Comparison of ENCODE assay signal across 1 cellular context in the genomic region with DNA sequence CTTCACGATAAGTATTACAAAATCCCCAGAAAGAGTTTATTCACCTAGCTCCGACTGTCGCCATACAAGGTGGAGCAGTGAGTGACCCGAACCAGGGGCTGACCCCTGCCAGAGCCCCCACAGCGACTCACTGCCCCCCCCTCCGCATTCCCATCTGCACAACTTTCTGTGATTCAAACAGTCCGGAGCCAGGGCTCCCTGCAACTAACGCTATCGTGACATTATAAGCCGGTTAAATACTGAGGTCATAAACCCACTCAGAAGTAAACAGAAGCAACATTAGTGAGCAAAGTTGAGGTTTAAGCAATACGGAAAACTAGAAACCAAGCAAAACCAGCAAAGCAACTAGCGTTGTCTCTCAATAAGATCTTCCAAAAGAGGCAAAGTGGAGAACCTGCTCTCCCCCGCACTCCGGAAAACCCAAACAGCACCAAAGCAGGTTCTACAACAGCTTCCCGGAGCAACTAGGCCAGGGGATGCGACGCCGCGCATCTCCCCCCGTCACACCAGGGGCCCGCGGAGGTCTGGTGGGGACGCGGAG.
TF ChIP-seq lines count a peak whose summit lies in the region.

No MANE protein-coding gene starts in this region.

TF ChIP-seq in K562, 482 proteins besides CTCF, POLR2A, EP300 and RAD21 (continued from another document and continues in another):
- TF ChIP-seq, protein P1, sequence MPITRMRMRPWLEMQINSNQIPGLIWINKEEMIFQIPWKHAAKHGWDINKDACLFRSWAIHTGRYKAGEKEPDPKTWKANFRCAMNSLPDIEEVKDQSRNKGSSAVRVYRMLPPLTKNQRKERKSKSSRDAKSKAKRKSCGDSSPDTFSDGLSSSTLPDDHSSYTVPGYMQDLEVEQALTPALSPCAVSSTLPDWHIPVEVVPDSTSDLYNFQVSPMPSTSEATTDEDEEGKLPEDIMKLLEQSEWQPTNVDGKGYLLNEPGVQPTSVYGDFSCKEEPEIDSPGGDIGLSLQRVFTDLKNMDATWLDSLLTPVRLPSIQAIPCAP (CRISPR knock-in tag; IDR thresholded peaks at IDR 0.05; ENCODE audit: borderline replicate concordance), result no peak; the same call in 1 of the 2 replicates
- TF ChIP-seq SMAD4 (CRISPR knock-in tag; conservative IDR thresholded peaks at IDR 0.05), result no peak
- TF ChIP-seq RBM22 (IDR thresholded peaks at IDR 0.05; ENCODE audit: low read depth, low read length, poor library complexity, severe bottlenecking), result no peak
- TF ChIP-seq PYGO2 (tag; IDR thresholded peaks at IDR 0.05), result no peak
- 0 out of 2 replicates have a peak, but pooled peaks have one; percentile 17 for TF ChIP-seq ZNF668 (CRISPR knock-in tag; IDR thresholded peaks at IDR 0.05)
- TF ChIP-seq, protein P2, sequence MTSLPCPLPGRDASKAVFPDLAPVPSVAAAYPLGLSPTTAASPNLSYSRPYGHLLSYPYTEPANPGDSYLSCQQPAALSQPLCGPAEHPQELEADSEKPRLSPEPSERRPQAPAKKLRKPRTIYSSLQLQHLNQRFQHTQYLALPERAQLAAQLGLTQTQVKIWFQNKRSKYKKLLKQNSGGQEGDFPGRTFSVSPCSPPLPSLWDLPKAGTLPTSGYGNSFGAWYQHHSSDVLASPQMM (CRISPR knock-in tag; IDR thresholded peaks at IDR 0.05), result no peak
- no peak for TF ChIP-seq ILK (tag; IDR thresholded peaks at IDR 0.05; ENCODE audit: borderline replicate concordance, low read depth)
- no peak for TF ChIP-seq ZNF165 (CRISPR knock-in tag; IDR thresholded peaks at IDR 0.05; ENCODE audit: borderline replicate concordance)
- TF ChIP-seq U2AF2 (optimal IDR thresholded peaks at IDR 0.05; ENCODE audit: low read depth, low read length), result no peak
- no peak for TF ChIP-seq PCBP1 (IDR thresholded peaks at IDR 0.05; ENCODE audit: low read depth, low read length, poor library complexity, severe bottlenecking)
- TF ChIP-seq MED1 (CRISPR knock-in tag; IDR thresholded peaks at IDR 0.05; ENCODE audit: borderline replicate concordance), result no peak
- TF ChIP-seq, protein P3, sequence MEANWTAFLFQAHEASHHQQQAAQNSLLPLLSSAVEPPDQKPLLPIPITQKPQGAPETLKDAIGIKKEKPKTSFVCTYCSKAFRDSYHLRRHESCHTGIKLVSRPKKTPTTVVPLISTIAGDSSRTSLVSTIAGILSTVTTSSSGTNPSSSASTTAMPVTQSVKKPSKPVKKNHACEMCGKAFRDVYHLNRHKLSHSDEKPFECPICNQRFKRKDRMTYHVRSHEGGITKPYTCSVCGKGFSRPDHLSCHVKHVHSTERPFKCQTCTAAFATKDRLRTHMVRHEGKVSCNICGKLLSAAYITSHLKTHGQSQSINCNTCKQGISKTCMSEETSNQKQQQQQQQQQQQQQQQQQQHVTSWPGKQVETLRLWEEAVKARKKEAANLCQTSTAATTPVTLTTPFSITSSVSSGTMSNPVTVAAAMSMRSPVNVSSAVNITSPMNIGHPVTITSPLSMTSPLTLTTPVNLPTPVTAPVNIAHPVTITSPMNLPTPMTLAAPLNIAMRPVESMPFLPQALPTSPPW (CRISPR knock-in tag; IDR thresholded peaks at IDR 0.05), result no peak
- TF ChIP-seq, protein P4, sequence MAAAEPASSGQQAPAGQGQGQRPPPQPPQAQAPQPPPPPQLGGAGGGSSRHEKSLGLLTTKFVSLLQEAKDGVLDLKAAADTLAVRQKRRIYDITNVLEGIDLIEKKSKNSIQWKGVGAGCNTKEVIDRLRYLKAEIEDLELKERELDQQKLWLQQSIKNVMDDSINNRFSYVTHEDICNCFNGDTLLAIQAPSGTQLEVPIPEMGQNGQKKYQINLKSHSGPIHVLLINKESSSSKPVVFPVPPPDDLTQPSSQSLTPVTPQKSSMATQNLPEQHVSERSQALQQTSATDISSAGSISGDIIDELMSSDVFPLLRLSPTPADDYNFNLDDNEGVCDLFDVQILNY (CRISPR knock-in tag; IDR thresholded peaks at IDR 0.05), result no peak
- TF ChIP-seq CXXC5 (CRISPR knock-in tag; IDR thresholded peaks at IDR 0.05), result no peak
- TF ChIP-seq HNRNPLL (IDR thresholded peaks at IDR 0.05; ENCODE audit: low read depth, low read length, poor library complexity, severe bottlenecking), result peak; percentile 52
- TF ChIP-seq, protein P5, sequence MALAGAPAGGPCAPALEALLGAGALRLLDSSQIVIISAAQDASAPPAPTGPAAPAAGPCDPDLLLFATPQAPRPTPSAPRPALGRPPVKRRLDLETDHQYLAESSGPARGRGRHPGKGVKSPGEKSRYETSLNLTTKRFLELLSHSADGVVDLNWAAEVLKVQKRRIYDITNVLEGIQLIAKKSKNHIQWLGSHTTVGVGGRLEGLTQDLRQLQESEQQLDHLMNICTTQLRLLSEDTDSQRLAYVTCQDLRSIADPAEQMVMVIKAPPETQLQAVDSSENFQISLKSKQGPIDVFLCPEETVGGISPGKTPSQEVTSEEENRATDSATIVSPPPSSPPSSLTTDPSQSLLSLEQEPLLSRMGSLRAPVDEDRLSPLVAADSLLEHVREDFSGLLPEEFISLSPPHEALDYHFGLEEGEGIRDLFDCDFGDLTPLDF (CRISPR knock-in tag; IDR thresholded peaks at IDR 0.05), result no peak
- TF ChIP-seq MCM7 (IDR thresholded peaks at IDR 0.05), result no peak
- TF ChIP-seq, protein P6, sequence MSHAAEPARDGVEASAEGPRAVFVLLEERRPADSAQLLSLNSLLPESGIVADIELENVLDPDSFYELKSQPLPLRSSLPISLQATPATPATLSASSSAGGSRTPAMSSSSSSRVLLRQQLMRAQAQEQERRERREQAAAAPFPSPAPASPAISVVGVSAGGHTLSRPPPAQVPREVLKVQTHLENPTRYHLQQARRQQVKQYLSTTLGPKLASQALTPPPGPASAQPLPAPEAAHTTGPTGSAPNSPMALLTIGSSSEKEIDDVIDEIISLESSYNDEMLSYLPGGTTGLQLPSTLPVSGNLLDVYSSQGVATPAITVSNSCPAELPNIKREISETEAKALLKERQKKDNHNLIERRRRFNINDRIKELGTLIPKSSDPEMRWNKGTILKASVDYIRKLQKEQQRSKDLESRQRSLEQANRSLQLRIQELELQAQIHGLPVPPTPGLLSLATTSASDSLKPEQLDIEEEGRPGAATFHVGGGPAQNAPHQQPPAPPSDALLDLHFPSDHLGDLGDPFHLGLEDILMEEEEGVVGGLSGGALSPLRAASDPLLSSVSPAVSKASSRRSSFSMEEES (CRISPR knock-in tag; IDR thresholded peaks at IDR 0.05), result no peak
- TF ChIP-seq, protein P7, sequence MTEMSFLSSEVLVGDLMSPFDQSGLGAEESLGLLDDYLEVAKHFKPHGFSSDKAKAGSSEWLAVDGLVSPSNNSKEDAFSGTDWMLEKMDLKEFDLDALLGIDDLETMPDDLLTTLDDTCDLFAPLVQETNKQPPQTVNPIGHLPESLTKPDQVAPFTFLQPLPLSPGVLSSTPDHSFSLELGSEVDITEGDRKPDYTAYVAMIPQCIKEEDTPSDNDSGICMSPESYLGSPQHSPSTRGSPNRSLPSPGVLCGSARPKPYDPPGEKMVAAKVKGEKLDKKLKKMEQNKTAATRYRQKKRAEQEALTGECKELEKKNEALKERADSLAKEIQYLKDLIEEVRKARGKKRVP (CRISPR knock-in tag; IDR thresholded peaks at IDR 0.05), result no peak
- TF ChIP-seq RAD51 (IDR thresholded peaks at IDR 0.05; ENCODE audit: borderline replicate concordance, low read depth), result peak; percentile 29; the same call in 1 of the 2 replicates
- TF ChIP-seq SAP30 (IDR thresholded peaks at IDR 0.05; ENCODE audit: borderline replicate concordance, insufficient read depth, low read depth, low read length, poor library complexity, severe bottlenecking), result no peak
- TF ChIP-seq, protein P8, sequence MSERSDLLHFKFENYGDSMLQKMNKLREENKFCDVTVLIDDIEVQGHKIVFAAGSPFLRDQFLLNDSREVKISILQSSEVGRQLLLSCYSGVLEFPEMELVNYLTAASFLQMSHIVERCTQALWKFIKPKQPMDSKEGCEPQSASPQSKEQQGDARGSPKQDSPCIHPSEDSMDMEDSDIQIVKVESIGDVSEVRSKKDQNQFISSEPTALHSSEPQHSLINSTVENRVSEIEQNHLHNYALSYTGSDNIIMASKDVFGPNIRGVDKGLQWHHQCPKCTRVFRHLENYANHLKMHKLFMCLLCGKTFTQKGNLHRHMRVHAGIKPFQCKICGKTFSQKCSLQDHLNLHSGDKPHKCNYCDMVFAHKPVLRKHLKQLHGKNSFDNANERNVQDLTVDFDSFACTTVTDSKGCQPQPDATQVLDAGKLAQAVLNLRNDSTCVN (CRISPR knock-in tag; IDR thresholded peaks at IDR 0.05), result no peak
- TF ChIP-seq, protein P9, sequence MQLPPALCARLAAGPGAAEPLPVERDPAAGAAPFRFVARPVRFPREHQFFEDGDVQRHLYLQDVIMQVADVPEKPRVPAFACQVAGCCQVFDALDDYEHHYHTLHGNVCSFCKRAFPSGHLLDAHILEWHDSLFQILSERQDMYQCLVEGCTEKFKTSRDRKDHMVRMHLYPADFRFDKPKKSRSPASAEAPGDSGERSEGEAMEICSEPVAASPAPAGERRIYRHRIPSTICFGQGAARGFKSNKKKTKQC (CRISPR knock-in tag; IDR thresholded peaks at IDR 0.05), result peak; percentile 23; the same call in 1 of the 2 replicates
- no peak for TF ChIP-seq HOXB6 (CRISPR knock-in tag; IDR thresholded peaks at IDR 0.05; ENCODE audit: borderline replicate concordance)
- no peak for TF ChIP-seq ZNF583 (CRISPR knock-in tag; IDR thresholded peaks at IDR 0.05)
- no peak for TF ChIP-seq SP1 (CRISPR knock-in tag; IDR thresholded peaks at IDR 0.05)
- TF ChIP-seq KLF6 (CRISPR knock-in tag; IDR thresholded peaks at IDR 0.05; ENCODE audit: borderline replicate concordance), result no peak
- TF ChIP-seq, protein P10, sequence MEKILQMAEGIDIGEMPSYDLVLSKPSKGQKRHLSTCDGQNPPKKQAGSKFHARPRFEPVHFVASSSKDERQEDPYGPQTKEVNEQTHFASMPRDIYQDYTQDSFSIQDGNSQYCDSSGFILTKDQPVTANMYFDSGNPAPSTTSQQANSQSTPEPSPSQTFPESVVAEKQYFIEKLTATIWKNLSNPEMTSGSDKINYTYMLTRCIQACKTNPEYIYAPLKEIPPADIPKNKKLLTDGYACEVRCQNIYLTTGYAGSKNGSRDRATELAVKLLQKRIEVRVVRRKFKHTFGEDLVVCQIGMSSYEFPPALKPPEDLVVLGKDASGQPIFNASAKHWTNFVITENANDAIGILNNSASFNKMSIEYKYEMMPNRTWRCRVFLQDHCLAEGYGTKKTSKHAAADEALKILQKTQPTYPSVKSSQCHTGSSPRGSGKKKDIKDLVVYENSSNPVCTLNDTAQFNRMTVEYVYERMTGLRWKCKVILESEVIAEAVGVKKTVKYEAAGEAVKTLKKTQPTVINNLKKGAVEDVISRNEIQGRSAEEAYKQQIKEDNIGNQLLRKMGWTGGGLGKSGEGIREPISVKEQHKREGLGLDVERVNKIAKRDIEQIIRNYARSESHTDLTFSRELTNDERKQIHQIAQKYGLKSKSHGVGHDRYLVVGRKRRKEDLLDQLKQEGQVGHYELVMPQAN (IDR thresholded peaks at IDR 0.05; ENCODE audit: borderline replicate concordance), result peak; percentile 72; the same call in 1 of the 2 replicates
- TF ChIP-seq ETS2 (tag; IDR thresholded peaks at IDR 0.05; ENCODE audit: borderline replicate concordance, poor library complexity, severe bottlenecking), result no peak
- TF ChIP-seq CBFA2T2 (conservative IDR thresholded peaks at IDR 0.05), result no peak
- TF ChIP-seq FUS (optimal IDR thresholded peaks at IDR 0.05; ENCODE audit: low read depth, low read length), result no peak
- no peak for TF ChIP-seq TCF7L2 (IDR thresholded peaks at IDR 0.05; ENCODE audit: low read depth, low read length)
- 0 out of 2 replicates have a peak, but pooled peaks have one; percentile 6 for TF ChIP-seq POLR2AphosphoS5 (IDR thresholded peaks at IDR 0.05; ENCODE audit: control insufficient read depth, insufficient read depth, low read depth, low read length)
- no peak for TF ChIP-seq ZNF785 (CRISPR knock-in tag; IDR thresholded peaks at IDR 0.05)
- no peak for TF ChIP-seq NFATC3 (IDR thresholded peaks at IDR 0.05)
- no peak for TF ChIP-seq RB1 (IDR thresholded peaks at IDR 0.05; ENCODE audit: low read depth)
- TF ChIP-seq, protein P11, sequence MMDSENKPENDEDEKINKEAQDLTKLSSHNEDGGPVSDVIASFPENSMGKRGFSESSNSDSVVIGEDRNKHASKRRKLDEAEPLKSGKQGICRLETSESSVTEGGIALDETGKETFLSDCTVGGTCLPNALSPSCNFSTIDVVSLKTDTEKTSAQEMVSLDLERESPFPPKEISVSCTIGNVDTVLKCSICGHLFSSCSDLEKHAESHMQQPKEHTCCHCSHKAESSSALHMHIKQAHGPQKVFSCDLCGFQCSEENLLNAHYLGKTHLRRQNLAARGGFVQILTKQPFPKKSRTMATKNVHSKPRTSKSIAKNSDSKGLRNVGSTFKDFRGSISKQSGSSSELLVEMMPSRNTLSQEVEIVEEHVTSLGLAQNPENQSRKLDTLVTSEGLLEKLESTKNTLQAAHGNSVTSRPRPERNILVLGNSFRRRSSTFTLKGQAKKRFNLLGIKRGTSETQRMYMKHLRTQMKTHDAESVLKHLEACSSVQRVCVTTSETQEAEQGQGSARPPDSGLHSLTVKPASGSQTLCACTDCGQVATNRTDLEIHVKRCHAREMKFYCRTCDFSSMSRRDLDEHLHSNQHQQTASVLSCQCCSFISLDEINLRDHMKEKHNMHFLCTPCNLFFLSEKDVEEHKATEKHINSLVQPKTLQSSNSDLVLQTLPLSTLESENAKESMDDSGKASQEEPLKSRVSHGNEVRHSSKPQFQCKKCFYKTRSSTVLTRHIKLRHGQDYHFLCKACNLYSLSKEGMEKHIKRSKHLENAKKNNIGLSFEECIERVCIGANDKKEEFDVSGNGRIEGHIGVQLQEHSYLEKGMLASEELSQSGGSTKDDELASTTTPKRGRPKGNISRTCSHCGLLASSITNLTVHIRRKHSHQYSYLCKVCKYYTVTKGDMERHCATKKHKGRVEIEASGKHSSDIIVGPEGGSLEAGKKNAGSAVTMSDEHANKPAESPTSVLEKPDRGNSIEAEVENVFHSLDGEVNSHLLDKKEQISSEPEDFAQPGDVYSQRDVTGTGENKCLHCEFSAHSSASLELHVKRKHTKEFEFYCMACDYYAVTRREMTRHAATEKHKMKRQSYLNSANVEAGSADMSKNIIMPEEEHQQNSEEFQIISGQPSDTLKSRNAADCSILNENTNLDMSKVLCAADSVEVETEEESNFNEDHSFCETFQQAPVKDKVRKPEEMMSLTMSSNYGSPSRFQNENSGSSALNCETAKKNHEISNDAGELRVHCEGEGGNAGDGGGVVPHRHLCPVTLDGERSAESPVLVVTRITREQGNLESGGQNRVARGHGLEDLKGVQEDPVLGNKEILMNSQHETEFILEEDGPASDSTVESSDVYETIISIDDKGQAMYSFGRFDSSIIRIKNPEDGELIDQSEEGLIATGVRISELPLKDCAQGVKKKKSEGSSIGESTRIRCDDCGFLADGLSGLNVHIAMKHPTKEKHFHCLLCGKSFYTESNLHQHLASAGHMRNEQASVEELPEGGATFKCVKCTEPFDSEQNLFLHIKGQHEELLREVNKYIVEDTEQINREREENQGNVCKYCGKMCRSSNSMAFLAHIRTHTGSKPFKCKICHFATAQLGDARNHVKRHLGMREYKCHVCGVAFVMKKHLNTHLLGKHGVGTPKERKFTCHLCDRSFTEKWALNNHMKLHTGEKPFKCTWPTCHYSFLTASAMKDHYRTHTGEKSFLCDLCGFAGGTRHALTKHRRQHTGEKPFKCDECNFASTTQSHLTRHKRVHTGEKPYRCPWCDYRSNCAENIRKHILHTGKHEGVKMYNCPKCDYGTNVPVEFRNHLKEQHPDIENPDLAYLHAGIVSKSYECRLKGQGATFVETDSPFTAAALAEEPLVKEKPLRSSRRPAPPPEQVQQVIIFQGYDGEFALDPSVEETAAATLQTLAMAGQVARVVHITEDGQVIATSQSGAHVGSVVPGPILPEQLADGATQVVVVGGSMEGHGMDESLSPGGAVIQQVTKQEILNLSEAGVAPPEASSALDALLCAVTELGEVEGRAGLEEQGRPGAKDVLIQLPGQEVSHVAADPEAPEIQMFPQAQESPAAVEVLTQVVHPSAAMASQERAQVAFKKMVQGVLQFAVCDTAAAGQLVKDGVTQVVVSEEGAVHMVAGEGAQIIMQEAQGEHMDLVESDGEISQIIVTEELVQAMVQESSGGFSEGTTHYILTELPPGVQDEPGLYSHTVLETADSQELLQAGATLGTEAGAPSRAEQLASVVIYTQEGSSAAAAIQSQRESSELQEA (IDR thresholded peaks at IDR 0.05; ENCODE audit: low read depth), result no peak
- no peak for TF ChIP-seq CBX2 (IDR thresholded peaks at IDR 0.05; ENCODE audit: insufficient read depth, low read length, poor library complexity, severe bottlenecking)
